9 cellular contexts compared by ENCODE assay signal in the genomic region with DNA sequence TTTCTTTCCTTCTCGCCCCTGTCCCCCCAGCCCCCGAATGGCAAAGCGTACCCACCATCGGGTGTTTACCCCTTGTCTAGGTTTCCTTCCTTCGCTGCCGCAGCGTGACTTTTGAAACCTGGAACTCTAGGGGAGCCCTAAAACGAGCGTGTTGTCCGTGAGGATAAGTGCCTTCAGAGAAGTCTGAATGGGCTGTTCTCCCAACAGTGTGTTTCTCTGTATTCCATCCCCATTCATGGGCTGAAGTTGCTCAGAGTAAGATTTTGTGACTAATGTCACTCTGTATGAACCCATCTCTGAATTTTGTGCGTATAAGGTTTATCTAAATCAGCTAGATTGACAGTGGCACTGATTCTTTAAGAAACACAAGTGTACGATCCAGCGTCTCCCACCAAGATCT. TPM values are rescaled to one million over a fixed set of nuclear protein-coding genes. Genes with fewer than 3 reads are reported as not detected.
A peak's percentile ranks its signal among the peaks of the same experiment; 100 is the strongest.
DNase-seq lines count a peak whose midpoint lies in the region; ATAC-seq and TF ChIP-seq lines count a peak whose summit lies in the region.
"Had no signal": no experiment of that assay in that cellular context is flagged by ENCODE, and none has a peak within 500 bp of the region (broad histone marks: within the 10 kb centered on the region; RNA-seq: fewer than 3 reads in every experiment).

No MANE protein-coding gene starts in this region.

- no peak for TF ChIP-seq EP300 in suprapubic skin (IDR thresholded peaks at IDR 0.05)

- peak overlapping the region in 3 of 5 donors; percentile 70 to 80 (median 73) for H3K27ac ChIP-seq in adrenal gland
- H3K27ac ChIP-seq in suprapubic skin: no peak overlapping the region
- H3K27ac ChIP-seq: BLaER1 treated with 17β-estradiol and CSF1 and Interleukin-3, amounts not matched to agents 10 nM and 100 nM had no signal

- TF ChIP-seq POLR2A in adrenal gland (IDR thresholded peaks at IDR 0.05): no peak
- no peak for TF ChIP-seq POLR2A in suprapubic skin (IDR thresholded peaks at IDR 0.05)

- ATAC-seq in left lobe of liver: peak; percentile 6

- peaks cover 0 to 7% (median 0%) of the 10 kb centered on the region in 3 donors for H3K9me3 ChIP-seq in adrenal gland (replicated peaks in 1 of 3)
- no peaks in the 10 kb centered on the region for H3K9me3 ChIP-seq in suprapubic skin

- intact Hi-C loops in adrenal gland (cut with DNase I): no loop called here

- 6 to 9% (median 7%) methylated on average over 13 of the region's 13 CpGs for WGBS in adrenal gland, 4 donors
- 2% methylated on average over 13 of the region's 13 CpGs for WGBS in suprapubic skin

- H3K36me3 ChIP-seq in adrenal gland (replicated peaks in 1 of 2): no peaks in the 10 kb centered on the region
- H3K36me3 ChIP-seq in suprapubic skin: no peaks in the 10 kb centered on the region
- H3K36me3 ChIP-seq: BLaER1 treated with 17β-estradiol and CSF1 and Interleukin-3, amounts not matched to agents 10 nM and 100 nM had no signal

- H3K27me3 ChIP-seq in adrenal gland: no peaks in the 10 kb centered on the region
- H3K27me3 ChIP-seq in suprapubic skin: no peaks in the 10 kb centered on the region
- H3K27me3 ChIP-seq: BLaER1 treated with 17β-estradiol and CSF1 and Interleukin-3, amounts not matched to agents 10 nM and 100 nM had no signal

- TF ChIP-seq CTCF in adrenal gland (IDR thresholded peaks at IDR 0.05) (no peak), suprapubic skin (IDR thresholded peaks at IDR 0.05) (no peak)

- DNase-seq in NCI-H82 (lab: John Stamatoyannopoulos, UW): peak; percentile 44
- DNase-seq in NCI-H82 treated with DMSO at 0.1 percent for 48 hours (lab: John Stamatoyannopoulos, UW; ENCODE audit: unreplicated experiment): no peak
- no peak for DNase-seq in adrenal gland
- DNase-seq in left lobe of liver (ENCODE audit: low spot score): no peak
- DNase-seq in suprapubic skin (ENCODE audit: low spot score in 2 of 2): no peak
- no peak for DNase-seq in NCI-H187 treated with DMSO at 0.1 percent for 48 hours (lab: John Stamatoyannopoulos, UW)
- no peak for DNase-seq in NCI-H1930 (lab: John Stamatoyannopoulos, UW)
- DNase-seq in retina: no peak

- H3K4me3 ChIP-seq in adrenal gland: peak overlapping the region in 3 of 4 donors; percentile 50 to 94 (median 64)
- H3K4me3 ChIP-seq in suprapubic skin: peak overlapping the region; percentile 66
- H3K4me3 ChIP-seq: BLaER1 treated with 17β-estradiol and CSF1 and Interleukin-3, amounts not matched to agents 10 nM and 100 nM had no signal

- H3K4me1 ChIP-seq in adrenal gland (replicated peaks in 1 of 2) (peaks cover 0 to 6% of the 10 kb centered on the region in 2 donors), suprapubic skin (peaks cover 6% of the 10 kb centered on the region)

RNA-seq across cellular contexts. Expression of a gene that starts 0.9 kb away (rescaled TPM):
- 10 to 100 TPM in 3 of 8 donors, 1 to 10 TPM in 5; 2.1 to 21.2 (median 7.8) TPM for total RNA-seq in adrenal gland
- 1 to 10 TPM; 1.1 to 6.6 (median 4.2) TPM for polyA plus RNA-seq in adrenal gland
- total RNA-seq in left lobe of liver: 3.7 TPM
- 10 to 100 TPM; 12.6 to 60.3 (median 18.9) TPM for total RNA-seq in suprapubic skin

RNA-seq across cellular contexts. Expression of a gene that starts 5.9 kb away (rescaled TPM):
- total RNA-seq in adrenal gland: 1 to 10 TPM in 1 of 8 donors, under 1 TPM in 1, not detected in 6; 0.45 to 2.3 TPM
- polyA plus RNA-seq in adrenal gland: under 1 TPM in 1 of 3 donors, not detected in 2; 0.40 TPM
- total RNA-seq in left lobe of liver: not detected
- not detected for total RNA-seq in suprapubic skin
